ENCODE assay signal across 6 cellular contexts in the genomic region with DNA sequence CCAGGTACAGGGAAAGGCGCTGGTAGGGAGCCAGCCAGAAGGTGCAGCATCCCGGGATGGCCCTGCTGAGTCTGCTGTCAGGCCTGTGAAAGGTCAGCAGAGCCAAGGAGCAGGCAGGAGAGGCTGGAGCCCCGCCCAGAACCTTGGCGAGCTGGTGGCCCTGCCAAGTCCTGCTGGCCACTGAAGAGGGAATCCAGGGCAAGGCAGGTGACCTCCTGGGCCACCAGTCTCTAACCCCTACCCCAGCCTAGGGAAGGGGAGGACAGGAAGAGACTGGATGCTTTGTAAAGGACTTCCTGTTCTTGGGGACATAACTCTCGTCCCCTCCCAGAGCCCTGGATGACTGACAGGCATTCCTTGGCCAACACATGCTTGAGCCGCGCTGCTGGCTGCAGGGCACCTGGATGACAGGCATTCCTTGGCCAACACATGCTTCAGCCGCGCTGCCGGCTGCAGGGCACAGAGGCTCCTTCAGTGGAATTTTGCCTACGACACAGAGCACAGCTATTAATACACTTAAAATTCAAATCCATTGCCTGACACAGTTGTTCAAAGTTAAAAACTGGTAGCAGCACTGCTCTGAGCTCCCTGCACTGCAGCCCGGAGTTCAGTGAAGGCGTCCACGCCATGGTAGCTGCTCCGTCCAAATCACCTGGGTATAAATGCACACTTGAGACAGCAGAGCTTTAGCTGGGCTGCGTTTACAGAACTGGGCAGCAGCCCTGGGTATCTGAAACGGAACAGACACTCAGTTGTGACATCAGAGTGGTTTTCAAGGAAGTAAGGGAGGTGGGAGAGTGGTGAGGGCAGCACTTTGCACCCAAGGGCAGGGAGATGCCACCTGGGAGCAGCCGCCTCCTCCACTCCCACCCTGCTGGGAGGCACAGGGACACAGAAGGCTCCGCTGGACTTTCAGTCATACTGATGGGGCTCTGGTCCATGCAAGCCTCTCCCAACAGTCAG. TPM values are rescaled to one million over a fixed set of nuclear protein-coding genes. Genes with fewer than 3 reads are reported as not detected.
DNase-seq lines count a peak whose midpoint lies in the region; ATAC-seq and TF ChIP-seq lines count a peak whose summit lies in the region.

No MANE protein-coding gene starts in this region.

- ATAC-seq in CD8-positive, alpha-beta T cell = no peak

- H3K27ac Mint-ChIP-seq in CD8-positive, alpha-beta T cell = no peak overlapping the region

- H3K27me3 Mint-ChIP-seq in CD8-positive, alpha-beta T cell (ENCODE audit: low read depth) = no peaks in the 10 kb centered on the region

- no peak overlapping the region for H3K27ac ChIP-seq in CD8-positive, alpha-beta T cell (ENCODE audit: low read depth, low read length)
- H3K27ac ChIP-seq in Peyer's patch (peak overlapping the region in 2 of 4 donors; percentile 30 to 87), iPS-20b (ENCODE audit: low read length) (no peak overlapping the region), esophagus squamous epithelium (peak overlapping the region in 1 of 4 donors; percentile 8)

- peaks cover 22% of the 10 kb centered on the region for H3K36me3 Mint-ChIP-seq in CD8-positive, alpha-beta T cell

- TF ChIP-seq CTCF in CD8-positive, alpha-beta T cell (IDR thresholded peaks at IDR 0.05) = no peak
- no peak for TF ChIP-seq CTCF in Peyer's patch (IDR thresholded peaks at IDR 0.05)
- no peak for TF ChIP-seq CTCF in esophagus squamous epithelium (IDR thresholded peaks at IDR 0.05)

- peaks cover 14% of the 10 kb centered on the region for H3K4me1 Mint-ChIP-seq in CD8-positive, alpha-beta T cell (ENCODE audit: low read depth)

- H3K4me1 ChIP-seq in CD8-positive, alpha-beta T cell (ENCODE audit: insufficient read depth, low read length) = peaks cover 14% of the 10 kb centered on the region
- peaks cover 0 to 20% (median 3%) of the 10 kb centered on the region in 4 donors for H3K4me1 ChIP-seq in Peyer's patch
- H3K4me1 ChIP-seq in iPS-20b (ENCODE audit: insufficient read depth, low read length) = peaks cover 9% of the 10 kb centered on the region
- peaks cover 20 to 40% (median 25%) of the 10 kb centered on the region in 3 donors for H3K4me1 ChIP-seq in esophagus squamous epithelium

- no peak overlapping the region for H3K4me3 ChIP-seq in CD8-positive, alpha-beta T cell (ENCODE audit: low read depth, low read length)
- H3K4me3 ChIP-seq in Peyer's patch (peak overlapping the region in 2 of 4 donors; percentile 75 to 87), iPS-20b (ENCODE audit: low read length) (peak overlapping the region; percentile 84), esophagus squamous epithelium (peak overlapping the region in 1 of 4 donors; percentile 92)

- intact Hi-C loops in CD8-positive, alpha-beta T cell (cut with DNase I, micrococcal nuclease) = no loop called here
- intact Hi-C loops in esophagus squamous epithelium (cut with DNase I) = no loop called here

- no peaks in the 10 kb centered on the region for H3K9me3 ChIP-seq in CD8-positive, alpha-beta T cell (ENCODE audit: low read length)
- no peaks in the 10 kb centered on the region for H3K9me3 ChIP-seq in Peyer's patch
- H3K9me3 ChIP-seq in iPS-20b (ENCODE audit: insufficient read depth, low read depth, low read length) = no peaks in the 10 kb centered on the region
- H3K9me3 ChIP-seq in esophagus squamous epithelium = no peaks in the 10 kb centered on the region

- H3K4me3 Mint-ChIP-seq in CD8-positive, alpha-beta T cell = peak overlapping the region; percentile 78

- WGBS in esophagus squamous epithelium, 2 donors = 14 to 86% methylated on average over 2 to 7 of the region's 19 CpGs

- POLR2A ChIA-PET in CD8-positive, alpha-beta T cell (lab: Charles Lee) = interaction anchor here (0.7 kb wide), 1 partner anchor 10 kb away, joined by 3 read pairs; no protein-coding TSS in a partner anchor

- H3K36me3 ChIP-seq in CD8-positive, alpha-beta T cell (ENCODE audit: insufficient read depth, low read length) = peaks cover 6% of the 10 kb centered on the region
- H3K36me3 ChIP-seq in Peyer's patch = peaks cover 0 to 24% (median 0%) of the 10 kb centered on the region in 3 donors
- H3K36me3 ChIP-seq in iPS-20b (ENCODE audit: insufficient read depth, low read depth, low read length) = peaks cover 30% of the 10 kb centered on the region
- H3K36me3 ChIP-seq in esophagus squamous epithelium = peaks cover 11 to 30% (median 17%) of the 10 kb centered on the region in 3 donors

- TF ChIP-seq POLR2A in Peyer's patch (IDR thresholded peaks at IDR 0.05) (peak; percentile 27 to 63), esophagus squamous epithelium (IDR thresholded peaks at IDR 0.05) (no peak)

- H3K9me3 Mint-ChIP-seq in CD8-positive, alpha-beta T cell = no peaks in the 10 kb centered on the region

- peak overlapping the region; percentile 80; the same call in 1 of the 2 replicates for H3K9ac ChIP-seq in iPS-20b (ENCODE audit: low read depth, low read length)

- DNase-seq in CD8-positive, alpha-beta T cell = no peak
- DNase-seq in Peyer's patch (no peak), DMS153 (lab: John Stamatoyannopoulos, UW) (no peak), esophagus squamous epithelium (lab: John Stamatoyannopoulos, UW) (no peak), NCI-H146 treated with DMSO at 0.1 percent for 48 hours (lab: John Stamatoyannopoulos, UW; ENCODE audit: unreplicated experiment) (no peak)

- CTCF ChIA-PET in CD8-positive, alpha-beta T cell (lab: Charles Lee) = no interaction called here

- H3K27me3 ChIP-seq in CD8-positive, alpha-beta T cell (ENCODE audit: insufficient read depth, low read length) = no peaks in the 10 kb centered on the region
- H3K27me3 ChIP-seq in Peyer's patch (no peaks in the 10 kb centered on the region), iPS-20b (ENCODE audit: insufficient read depth, low read length) (no peaks in the 10 kb centered on the region), esophagus squamous epithelium (no peaks in the 10 kb centered on the region)

RNA-seq across cellular contexts. Expression of a gene that starts 2.0 kb away (rescaled TPM):
- total RNA-seq in CD8-positive, alpha-beta T cell = 1 to 10 TPM; 2.1 to 6.1 TPM
- 10 to 100 TPM; 13.3 to 44.6 (median 19.8) TPM for total RNA-seq in Peyer's patch
- total RNA-seq in esophagus squamous epithelium = 1 to 10 TPM in 3 of 4 donors, not detected in 1; 1.1 to 2.0 (median 1.6) TPM

RNA-seq across cellular contexts. Expression of a gene that starts 2.0 kb away (rescaled TPM):
- total RNA-seq in CD8-positive, alpha-beta T cell = 1 to 10 TPM; 7.7 TPM
- total RNA-seq in Peyer's patch (10 to 100 TPM; 21.7 to 25.6 (median 23.1) TPM), esophagus squamous epithelium (10 to 100 TPM in 1 of 4 donors, 1 to 10 TPM in 3; 5.5 to 14.2 (median 7.4) TPM)

RNA-seq across cellular contexts. Expression of a gene that starts 7.4 kb away (rescaled TPM):
- total RNA-seq in CD8-positive, alpha-beta T cell = 10 to 100 TPM; 29.9 to 30.8 TPM
- total RNA-seq in Peyer's patch = 10 to 100 TPM; 45.7 to 95.7 (median 69.4) TPM
- total RNA-seq in esophagus squamous epithelium = 10 to 100 TPM; 33.1 to 48.8 (median 42.8) TPM

RNA-seq across cellular contexts. Expression of a gene that starts 10.7 kb away (rescaled TPM):
- 10 to 100 TPM; 36.3 to 37.5 TPM for total RNA-seq in CD8-positive, alpha-beta T cell
- total RNA-seq in Peyer's patch (100 to 1,000 TPM in 1 of 4 donors, 10 to 100 TPM in 3; 35.6 to 124 (median 76.2) TPM), esophagus squamous epithelium (10 to 100 TPM; 16.8 to 25.6 (median 19.2) TPM)

RNA-seq across cellular contexts. Expression of a gene that starts 16.2 kb away (rescaled TPM):
- under 1 TPM; 0.06 to 0.08 TPM for total RNA-seq in CD8-positive, alpha-beta T cell
- not detected for total RNA-seq in Peyer's patch
- total RNA-seq in esophagus squamous epithelium = under 1 TPM in 2 of 4 donors, not detected in 2; 0.04 to 0.38 TPM

Comparison
In these comparisons a context has a peak if more than half of its experiments do, and no peak if none do; other contexts are left out.
1. POLR2A ChIP-seq: peak in Peyer's patch (2 of 2); none in esophagus squamous epithelium (0 of 4).